15 cellular contexts compared by ENCODE assay signal in the genomic region with DNA sequence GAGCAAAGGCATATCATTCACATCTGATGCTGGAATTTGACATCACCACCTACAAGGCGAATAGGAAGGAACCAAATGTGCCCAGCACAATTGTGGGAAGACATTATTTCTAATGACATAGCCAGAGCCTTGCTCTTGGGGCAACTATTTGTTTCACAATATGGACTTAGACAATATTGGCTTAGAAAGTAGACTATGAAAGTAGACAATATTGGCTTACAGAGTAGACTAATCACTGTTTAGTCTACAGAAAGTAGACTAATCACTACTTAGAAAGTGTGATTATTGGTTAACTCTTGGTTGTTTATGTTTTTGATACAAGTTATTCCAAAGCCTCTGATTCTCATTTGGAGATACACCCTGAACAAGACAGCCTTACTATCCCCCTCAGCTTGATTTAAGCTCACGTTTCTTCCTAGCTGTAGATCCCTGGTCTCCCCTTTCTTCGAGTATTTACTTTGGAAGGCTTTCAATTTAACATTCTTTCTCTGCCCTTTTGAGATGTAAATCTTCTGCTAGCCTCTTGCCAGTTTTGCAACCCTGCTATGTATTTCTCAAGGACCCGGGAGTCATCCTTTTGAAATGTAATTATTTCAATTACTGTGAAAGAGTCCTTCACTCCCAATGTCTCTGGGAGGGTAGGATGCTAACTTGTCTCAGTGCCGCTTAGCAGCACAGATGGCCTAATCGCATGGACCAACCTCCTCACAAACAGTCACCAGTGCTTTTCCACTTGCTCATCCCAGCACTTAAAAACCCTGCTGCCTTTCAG.
A peak's percentile ranks its signal among the peaks of the same experiment; 100 is the strongest.
DNase-seq lines count a peak whose midpoint lies in the region; ATAC-seq and TF ChIP-seq lines count a peak whose summit lies in the region.
"Had no signal": no experiment of that assay in that cellular context is flagged by ENCODE, and none has a peak within 500 bp of the region (broad histone marks: within the 10 kb centered on the region; RNA-seq: fewer than 3 reads in every experiment).

No MANE protein-coding gene starts in this region.

- H3K36me3 ChIP-seq in iPS DF 6.9 (ENCODE audit: control insufficient read depth, insufficient read depth, low read length) = no peaks in the 10 kb centered on the region
- H3K36me3 ChIP-seq: heart left ventricle had no signal

- no peak for TF ChIP-seq CTCF in natural killer cell (IDR thresholded peaks at IDR 0.05)

- H3K36me3 Mint-ChIP-seq in activated CD8-positive, alpha-beta T cell treated with anti-CD3 and anti-CD28 coated beads, Interleukin-2, amount 10 ng/mL, durations not matched to agents 7 days and 5 days (ENCODE audit: low read depth) = no peaks in the 10 kb centered on the region
- H3K36me3 Mint-ChIP-seq in natural killer cell = no peaks in the 10 kb centered on the region
- H3K36me3 Mint-ChIP-seq: IgD-negative memory B cell had no signal

- peak; percentile 67 for DNase-seq in AG08395 (ENCODE audit: low spot score)
- DNase-seq in HS-5 (ENCODE audit: low read depth) = peak; percentile 11
- DNase-seq in iPS DF 6.9 (ENCODE audit: low read depth, low spot score) = peak; percentile 78
- no peak for DNase-seq in activated CD8-positive, alpha-beta T cell treated with anti-CD3 and anti-CD28 coated beads, Interleukin-2, amount 10 ng/mL, durations not matched to agents 7 days and 5 days
- DNase-seq in natural killer cell = no peak
- DNase-seq: activated CD4-positive, alpha-beta T cell treated with anti-CD3 and anti-CD28 coated beads for 1 hour; activated T-cell treated with anti-CD3 and anti-CD28 coated beads, Interleukin-2, amount 50 U/mL, for 48 hours; amniotic stem cell; heart left ventricle; NCI-H187 had no signal

- no peaks in the 10 kb centered on the region for H3K4me1 Mint-ChIP-seq in activated CD8-positive, alpha-beta T cell treated with anti-CD3 and anti-CD28 coated beads, Interleukin-2, amount 10 ng/mL, durations not matched to agents 7 days and 5 days (ENCODE audit: low read depth)
- no peaks in the 10 kb centered on the region for H3K4me1 Mint-ChIP-seq in natural killer cell
- H3K4me1 Mint-ChIP-seq: IgD-negative memory B cell had no signal

- ATAC-seq in activated CD8-positive, alpha-beta T cell treated with anti-CD3 and anti-CD28 coated beads, Interleukin-2, amount 10 ng/mL, durations not matched to agents 7 days and 5 days = no peak
- ATAC-seq in natural killer cell = no peak
- ATAC-seq in HG02885 (IDR thresholded peaks at IDR 0.05; ENCODE audit: poor library complexity, unreplicated experiment) = no peak
- ATAC-seq in HG03045 (IDR thresholded peaks at IDR 0.05; ENCODE audit: unreplicated experiment) = no peak
- ATAC-seq: heart left ventricle had no signal

- no peaks in the 10 kb centered on the region for H3K9me3 ChIP-seq in iPS DF 6.9 (ENCODE audit: control insufficient read depth, insufficient read depth, low read length)
- H3K9me3 ChIP-seq: heart left ventricle had no signal

- H3K27ac ChIP-seq in angular gyrus (ENCODE audit: low read depth, low read length) (peak overlapping the region; percentile 29), iPS DF 6.9 (ENCODE audit: low read length) (no peak overlapping the region)
- H3K27ac ChIP-seq: heart left ventricle, parathyroid adenoma had no signal

- H3K27ac Mint-ChIP-seq in activated CD8-positive, alpha-beta T cell treated with anti-CD3 and anti-CD28 coated beads, Interleukin-2, amount 10 ng/mL, durations not matched to agents 7 days and 5 days = no peak overlapping the region
- no peak overlapping the region for H3K27ac Mint-ChIP-seq in natural killer cell
- H3K27ac Mint-ChIP-seq: IgD-negative memory B cell had no signal

- CTCF ChIA-PET in activated CD8-positive, alpha-beta T cell treated with anti-CD3 and anti-CD28 coated beads, Interleukin-2, amount 10 ng/mL, durations not matched to agents 7 days and 5 days (lab: Charles Lee) = no interaction called here

- H3K27me3 Mint-ChIP-seq in activated CD8-positive, alpha-beta T cell treated with anti-CD3 and anti-CD28 coated beads, Interleukin-2, amount 10 ng/mL, durations not matched to agents 7 days and 5 days (ENCODE audit: low read depth) = no peaks in the 10 kb centered on the region
- H3K27me3 Mint-ChIP-seq in natural killer cell (ENCODE audit: low read depth in 2 of 2) = no peaks in the 10 kb centered on the region
- H3K27me3 Mint-ChIP-seq: IgD-negative memory B cell had no signal

- peaks cover 3% of the 10 kb centered on the region; the same call in 1 of the 2 replicates for H3K4me1 ChIP-seq in iPS DF 6.9 (ENCODE audit: control insufficient read depth, insufficient read depth, low read length)
- H3K4me1 ChIP-seq: heart left ventricle, parathyroid adenoma had no signal

- intact Hi-C loops in natural killer cell (cut with micrococcal nuclease) = no loop called here

- POLR2A ChIA-PET in activated CD8-positive, alpha-beta T cell treated with anti-CD3 and anti-CD28 coated beads, Interleukin-2, amount 10 ng/mL, durations not matched to agents 7 days and 5 days (lab: Charles Lee) = no interaction called here

- H3K4me3 Mint-ChIP-seq in activated CD8-positive, alpha-beta T cell treated with anti-CD3 and anti-CD28 coated beads, Interleukin-2, amount 10 ng/mL, durations not matched to agents 7 days and 5 days = no peak overlapping the region
- no peak overlapping the region for H3K4me3 Mint-ChIP-seq in natural killer cell
- H3K4me3 Mint-ChIP-seq: IgD-negative memory B cell had no signal

- H3K4me3 ChIP-seq in iPS DF 6.9 (ENCODE audit: low read length) = no peak overlapping the region
- H3K4me3 ChIP-seq: heart left ventricle had no signal

- WGBS in iPS DF 6.9 (ENCODE audit: insufficient coverage, insufficient read length) = no CpG with 5 or more reads among the region's 6 CpGs

- H3K27me3 ChIP-seq in iPS DF 6.9 (ENCODE audit: control insufficient read depth, insufficient read depth, low read length) = peaks cover 9% of the 10 kb centered on the region; the same call in 1 of the 2 replicates
- H3K27me3 ChIP-seq: heart left ventricle had no signal

- peaks cover 4% of the 10 kb centered on the region for H3K9me3 Mint-ChIP-seq in activated CD8-positive, alpha-beta T cell treated with anti-CD3 and anti-CD28 coated beads, Interleukin-2, amount 10 ng/mL, durations not matched to agents 7 days and 5 days (ENCODE audit: insufficient read depth)
- peaks cover 11 to 17% of the 10 kb centered on the region in 2 donors for H3K9me3 Mint-ChIP-seq in natural killer cell

Comparison
In these comparisons a context has a peak if more than half of its experiments do, and no peak if none do; other contexts are left out.
1. DNase-seq: peak in AG08395 (single experiment), HS-5 (single experiment) and iPS DF 6.9 (single experiment); none in activated CD8-positive, alpha-beta T cell treated with anti-CD3 and anti-CD28 coated beads, Interleukin-2, amount 10 ng/mL, durations not matched to agents 7 days and 5 days (single experiment) and natural killer cell (single experiment).